1 cellular context compared by ENCODE assay signal in the genomic region with DNA sequence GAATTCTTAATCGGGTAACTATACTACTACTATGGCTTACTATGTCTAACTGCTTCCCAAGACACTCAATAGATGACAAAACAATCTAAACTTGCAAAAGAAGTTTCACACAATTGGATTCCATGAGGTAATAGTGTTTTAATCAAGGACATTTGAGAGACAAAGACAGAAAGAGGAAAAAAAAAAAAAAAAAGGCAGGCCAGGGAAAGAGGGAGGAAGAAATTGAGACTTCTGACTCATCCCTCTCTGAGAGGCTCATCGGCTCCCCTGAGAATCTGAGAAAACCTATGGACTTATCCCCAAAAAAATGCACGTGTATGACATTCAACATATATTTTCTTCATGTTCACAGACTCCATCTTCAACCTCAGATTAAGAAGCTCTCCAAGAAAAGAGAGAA.
TF ChIP-seq lines count a peak whose summit lies in the region.

No MANE protein-coding gene starts in this region.

TF ChIP-seq in GM23338, 12 proteins besides CTCF, POLR2A, EP300 and RAD21 (continued from another document):
- TF ChIP-seq, protein P1, sequence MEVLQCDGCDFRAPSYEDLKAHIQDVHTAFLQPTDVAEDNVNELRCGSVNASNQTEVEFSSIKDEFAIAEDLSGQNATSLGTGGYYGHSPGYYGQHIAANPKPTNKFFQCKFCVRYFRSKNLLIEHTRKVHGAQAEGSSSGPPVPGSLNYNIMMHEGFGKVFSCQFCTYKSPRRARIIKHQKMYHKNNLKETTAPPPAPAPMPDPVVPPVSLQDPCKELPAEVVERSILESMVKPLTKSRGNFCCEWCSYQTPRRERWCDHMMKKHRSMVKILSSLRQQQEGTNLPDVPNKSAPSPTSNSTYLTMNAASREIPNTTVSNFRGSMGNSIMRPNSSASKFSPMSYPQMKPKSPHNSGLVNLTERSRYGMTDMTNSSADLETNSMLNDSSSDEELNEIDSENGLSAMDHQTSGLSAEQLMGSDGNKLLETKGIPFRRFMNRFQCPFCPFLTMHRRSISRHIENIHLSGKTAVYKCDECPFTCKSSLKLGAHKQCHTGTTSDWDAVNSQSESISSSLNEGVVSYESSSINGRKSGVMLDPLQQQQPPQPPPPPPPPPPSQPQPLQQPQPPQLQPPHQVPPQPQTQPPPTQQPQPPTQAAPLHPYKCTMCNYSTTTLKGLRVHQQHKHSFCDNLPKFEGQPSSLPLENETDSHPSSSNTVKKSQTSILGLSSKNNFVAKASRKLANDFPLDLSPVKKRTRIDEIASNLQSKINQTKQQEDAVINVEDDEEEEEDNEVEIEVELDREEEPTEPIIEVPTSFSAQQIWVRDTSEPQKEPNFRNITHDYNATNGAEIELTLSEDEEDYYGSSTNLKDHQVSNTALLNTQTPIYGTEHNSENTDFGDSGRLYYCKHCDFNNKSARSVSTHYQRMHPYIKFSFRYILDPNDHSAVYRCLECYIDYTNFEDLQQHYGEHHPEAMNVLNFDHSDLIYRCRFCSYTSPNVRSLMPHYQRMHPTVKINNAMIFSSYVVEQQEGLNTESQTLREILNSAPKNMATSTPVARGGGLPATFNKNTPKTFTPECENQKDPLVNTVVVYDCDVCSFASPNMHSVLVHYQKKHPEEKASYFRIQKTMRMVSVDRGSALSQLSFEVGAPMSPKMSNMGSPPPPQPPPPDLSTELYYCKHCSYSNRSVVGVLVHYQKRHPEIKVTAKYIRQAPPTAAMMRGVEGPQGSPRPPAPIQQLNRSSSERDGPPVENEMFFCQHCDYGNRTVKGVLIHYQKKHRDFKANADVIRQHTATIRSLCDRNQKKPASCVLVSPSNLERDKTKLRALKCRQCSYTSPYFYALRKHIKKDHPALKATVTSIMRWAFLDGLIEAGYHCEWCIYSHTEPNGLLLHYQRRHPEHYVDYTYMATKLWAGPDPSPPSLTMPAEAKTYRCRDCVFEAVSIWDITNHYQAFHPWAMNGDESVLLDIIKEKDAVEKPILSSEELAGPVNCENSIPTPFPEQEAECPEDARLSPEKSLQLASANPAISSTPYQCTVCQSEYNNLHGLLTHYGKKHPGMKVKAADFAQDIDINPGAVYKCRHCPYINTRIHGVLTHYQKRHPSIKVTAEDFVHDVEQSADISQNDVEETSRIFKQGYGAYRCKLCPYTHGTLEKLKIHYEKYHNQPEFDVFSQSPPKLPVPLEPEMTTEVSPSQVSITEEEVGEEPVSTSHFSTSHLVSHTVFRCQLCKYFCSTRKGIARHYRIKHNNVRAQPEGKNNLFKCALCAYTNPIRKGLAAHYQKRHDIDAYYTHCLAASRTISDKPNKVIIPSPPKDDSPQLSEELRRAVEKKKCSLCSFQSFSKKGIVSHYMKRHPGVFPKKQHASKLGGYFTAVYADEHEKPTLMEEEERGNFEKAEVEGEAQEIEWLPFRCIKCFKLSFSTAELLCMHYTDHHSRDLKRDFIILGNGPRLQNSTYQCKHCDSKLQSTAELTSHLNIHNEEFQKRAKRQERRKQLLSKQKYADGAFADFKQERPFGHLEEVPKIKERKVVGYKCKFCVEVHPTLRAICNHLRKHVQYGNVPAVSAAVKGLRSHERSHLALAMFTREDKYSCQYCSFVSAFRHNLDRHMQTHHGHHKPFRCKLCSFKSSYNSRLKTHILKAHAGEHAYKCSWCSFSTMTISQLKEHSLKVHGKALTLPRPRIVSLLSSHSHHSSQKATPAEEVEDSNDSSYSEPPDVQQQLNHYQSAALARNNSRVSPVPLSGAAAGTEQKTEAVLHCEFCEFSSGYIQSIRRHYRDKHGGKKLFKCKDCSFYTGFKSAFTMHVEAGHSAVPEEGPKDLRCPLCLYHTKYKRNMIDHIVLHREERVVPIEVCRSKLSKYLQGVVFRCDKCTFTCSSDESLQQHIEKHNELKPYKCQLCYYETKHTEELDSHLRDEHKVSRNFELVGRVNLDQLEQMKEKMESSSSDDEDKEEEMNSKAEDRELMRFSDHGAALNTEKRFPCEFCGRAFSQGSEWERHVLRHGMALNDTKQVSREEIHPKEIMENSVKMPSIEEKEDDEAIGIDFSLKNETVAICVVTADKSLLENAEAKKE (CRISPR knock-in tag; IDR thresholded peaks at IDR 0.05) = no peak
- TF ChIP-seq NANOG (IDR thresholded peaks at IDR 0.05; ENCODE audit: borderline replicate concordance) (no peak), CREB1 (CRISPR knock-in tag; IDR thresholded peaks at IDR 0.05; ENCODE audit: low read depth) (no peak), ZNF114 (CRISPR knock-in tag; IDR thresholded peaks at IDR 0.05) (no peak), ZNF331 (CRISPR knock-in tag; IDR thresholded peaks at IDR 0.05; ENCODE audit: low read depth) (no peak)
- TF ChIP-seq, protein P2, sequence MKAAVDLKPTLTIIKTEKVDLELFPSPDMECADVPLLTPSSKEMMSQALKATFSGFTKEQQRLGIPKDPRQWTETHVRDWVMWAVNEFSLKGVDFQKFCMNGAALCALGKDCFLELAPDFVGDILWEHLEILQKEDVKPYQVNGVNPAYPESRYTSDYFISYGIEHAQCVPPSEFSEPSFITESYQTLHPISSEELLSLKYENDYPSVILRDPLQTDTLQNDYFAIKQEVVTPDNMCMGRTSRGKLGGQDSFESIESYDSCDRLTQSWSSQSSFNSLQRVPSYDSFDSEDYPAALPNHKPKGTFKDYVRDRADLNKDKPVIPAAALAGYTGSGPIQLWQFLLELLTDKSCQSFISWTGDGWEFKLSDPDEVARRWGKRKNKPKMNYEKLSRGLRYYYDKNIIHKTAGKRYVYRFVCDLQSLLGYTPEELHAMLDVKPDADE (IDR thresholded peaks at IDR 0.05) = no peak
